Comparison of ENCODE assay signal across 8 cellular contexts in genomic region chr9:112717669-112718331, GRCh38. TPM values are rescaled to one million over a fixed set of nuclear protein-coding genes. Genes with fewer than 3 reads are reported as not detected.
DNase-seq lines count a peak whose midpoint lies in the region; ATAC-seq and TF ChIP-seq lines count a peak whose summit lies in the region.

A gene with protein sequence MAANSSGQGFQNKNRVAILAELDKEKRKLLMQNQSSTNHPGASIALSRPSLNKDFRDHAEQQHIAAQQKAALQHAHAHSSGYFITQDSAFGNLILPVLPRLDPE (minus strand): TSS chr9:112718117. CDS start chr9:112716485, 1,632 bp downstream.

- intact Hi-C loops in dorsolateral prefrontal cortex (cut with DNase I): loop anchor here (2.0 to 10.0 kb wide), 7 partner anchors 29 to 820 kb away; partner anchors contain the start of genes KIAA1958 (in 1 of the 2) and UGCG (in 1 of the 2)
- intact Hi-C loops in lower leg skin (cut with DNase I; ENCODE audit: low total_unique reads): no loop called here

- peak within 1 kb of the TSS; percentile 92 to 98 (median 98) for H3K27ac Mint-ChIP-seq in CD4-positive, CD25-positive, alpha-beta regulatory T cell

- TF ChIP-seq POLR2A in lower leg skin (IDR thresholded peaks at IDR 0.05): peak in 1 of 2 donors; percentile 28

- peak; percentile 93 for ATAC-seq in CD4-positive, CD25-positive, alpha-beta regulatory T cell (ENCODE audit: low read depth in 2 of 2)
- peak; percentile 89 for ATAC-seq in GM19395 (IDR thresholded peaks at IDR 0.05; ENCODE audit: unreplicated experiment)
- ATAC-seq in HG03565 (IDR thresholded peaks at IDR 0.05; ENCODE audit: unreplicated experiment): peak; percentile 84

- H3K4me1 ChIP-seq in CD4-positive, CD25-positive, alpha-beta regulatory T cell (ENCODE audit: control insufficient read depth, insufficient read depth, low read length, poor library complexity, severe bottlenecking): peaks cover 24% of the 10 kb centered on the region

- peaks cover 0 to 1% (median 0%) of the 10 kb centered on the region in 7 donors for H3K9me3 Mint-ChIP-seq in CD4-positive, CD25-positive, alpha-beta regulatory T cell

- H3K27me3 ChIP-seq in CD4-positive, CD25-positive, alpha-beta regulatory T cell (ENCODE audit: control insufficient read depth, insufficient read depth, low read length): no peaks in the 10 kb centered on the region
- no peaks in the 10 kb centered on the region for H3K27me3 ChIP-seq in dorsolateral prefrontal cortex

- H3K36me3 Mint-ChIP-seq in CD4-positive, CD25-positive, alpha-beta regulatory T cell: peaks cover 3% of the 10 kb centered on the region

- TF ChIP-seq CTCF in dorsolateral prefrontal cortex (IDR thresholded peaks at IDR 0.05 in 54 of 56, conservative IDR thresholded peaks at IDR 0.05 in 2 of 56; ENCODE audit: low read depth in 1 of 56, partially characterized antibody in 56 of 56) (peak in 25 of 56 donors; percentile 7 to 47 (median 24)), lower leg skin (IDR thresholded peaks at IDR 0.05) (no peak)

- peak within 1 kb of the TSS; percentile 95 for H3K27ac ChIP-seq in CD4-positive, CD25-positive, alpha-beta regulatory T cell (ENCODE audit: insufficient read depth, low read length, poor library complexity, severe bottlenecking)
- H3K27ac ChIP-seq in dorsolateral prefrontal cortex: peak within 1 kb of the TSS; percentile 66 to 98 (median 90)

- H3K9me3 ChIP-seq in CD4-positive, CD25-positive, alpha-beta regulatory T cell (ENCODE audit: control insufficient read depth in 2 of 2, low read length in 2 of 2): no peaks in the 10 kb centered on the region

- H3K4me1 Mint-ChIP-seq in CD4-positive, CD25-positive, alpha-beta regulatory T cell: peaks cover 14 to 41% (median 24%) of the 10 kb centered on the region in 4 donors

- peaks cover 6% of the 10 kb centered on the region for H3K27me3 Mint-ChIP-seq in CD4-positive, CD25-positive, alpha-beta regulatory T cell

- WGBS in lower leg skin, 2 donors: 0 to 1% methylated on average over 38 to 39 of the region's 51 CpGs

- H3K36me3 ChIP-seq in CD4-positive, CD25-positive, alpha-beta regulatory T cell (ENCODE audit: control insufficient read depth, insufficient read depth, low read length): peaks cover 7% of the 10 kb centered on the region

- DNase-seq in CD4-positive, CD25-positive, alpha-beta regulatory T cell: peak; percentile 96 to 99 (median 98)
- DNase-seq in NCI-H748 treated with DMSO at 0.1 percent for 48 hours (lab: John Stamatoyannopoulos, UW) (peak; percentile 95), dorsolateral prefrontal cortex (peak; percentile 93 to 98 (median 96)), lower leg skin (ENCODE audit: low spot score in 2 of 2) (peak; percentile 94 to 99)
- peak; percentile 95 to 96 for DNase-seq in activated CD4-positive, alpha-beta T cell treated with anti-CD3 and anti-CD28 coated beads, Interleukin-2, amount 50 U/mL, for 4 hours
- DNase-seq in stimulated activated CD4-positive, alpha-beta T cell treated with anti-CD3 and anti-CD28 coated beads, Interleukin-4, amount 100 ng/mL, for 48 hours (ENCODE audit: low read depth in 2 of 2): peak; percentile 93 to 95

- H3K4me3 Mint-ChIP-seq in CD4-positive, CD25-positive, alpha-beta regulatory T cell: peak within 1 kb of the TSS; percentile 97 to 99 (median 98)

- peak within 1 kb of the TSS; percentile 92 for H3K4me3 ChIP-seq in CD4-positive, CD25-positive, alpha-beta regulatory T cell (ENCODE audit: low read depth, low read length)
- H3K4me3 ChIP-seq in dorsolateral prefrontal cortex: peak within 1 kb of the TSS; percentile 70 to 99 (median 92)
- peak within 1 kb of the TSS; percentile 54 for H3K4me3 ChIP-seq in lower leg skin (ENCODE audit: low read depth, poor library complexity, severe bottlenecking)

RNA-seq across cellular contexts. Expression of the gene that starts here (rescaled TPM):
- 14.6 TPM for total RNA-seq in CD4-positive, CD25-positive, alpha-beta regulatory T cell
- polyA plus RNA-seq in CD4-positive, CD25-positive, alpha-beta regulatory T cell: 10 to 100 TPM; 33.4 to 55.4 (median 54.3) TPM
- total RNA-seq in dorsolateral prefrontal cortex (10 to 100 TPM; 23.7 to 52.8 (median 39.3) TPM), lower leg skin (10 to 100 TPM; 12.5 to 20.0 (median 16.6) TPM)

Comparison
In these comparisons a context has a peak if more than half of its experiments do, and no peak if none do; other contexts are left out.
1. Peak in every context shown above with its lines: DNase-seq, ATAC-seq, H3K4me3 ChIP-seq and H3K27ac ChIP-seq.